8 cellular contexts compared by ENCODE assay signal in genomic region chr6:31621320-31621939, GRCh38. TPM values are rescaled to one million over a fixed set of nuclear protein-coding genes. Genes with fewer than 3 reads are reported as not detected.
A peak's percentile ranks its signal among the peaks of the same experiment; 100 is the strongest.
DNase-seq lines count a peak whose midpoint lies in the region; ATAC-seq, FAIRE-seq and TF ChIP-seq lines count a peak whose summit lies in the region.

No MANE protein-coding gene starts in this region.

- no peak for FAIRE-seq in A549 (lab: Jason Lieb, UNC)

- TF ChIP-seq CTCF in A549 (IDR thresholded peaks at IDR 0.05) (no peak), mucosa of descending colon (IDR thresholded peaks at IDR 0.05) (no peak)

- no peak for TF ChIP-seq POLR2A in A549 (IDR thresholded peaks at IDR 0.05; ENCODE audit: low read length)

- intact Hi-C loops in mucosa of descending colon (cut with DNase I, micrococcal nuclease) = no loop called here

- H3K9me3 ChIP-seq in A549 (no peaks in the 10 kb centered on the region), HUES6 (ENCODE audit: control insufficient read depth, insufficient read depth, low read depth, low read length) (no peaks in the 10 kb centered on the region), mucosa of descending colon (no peaks in the 10 kb centered on the region)

- H3K36me3 ChIP-seq in HUES6 (ENCODE audit: control insufficient read depth, insufficient read depth, low read length) = peaks cover 53% of the 10 kb centered on the region
- peaks cover 20% of the 10 kb centered on the region for H3K36me3 ChIP-seq in mucosa of descending colon (ENCODE audit: low read depth)

- peak overlapping the region; percentile 99 for H3K4me2 ChIP-seq in A549

- ATAC-seq in A549 (no peak), mucosa of descending colon (no peak), HG03571 (IDR thresholded peaks at IDR 0.05; ENCODE audit: unreplicated experiment) (no peak), GM18867 (IDR thresholded peaks at IDR 0.05; ENCODE audit: unreplicated experiment) (no peak), HG03025 (IDR thresholded peaks at IDR 0.05; ENCODE audit: low FRiP score, unreplicated experiment) (no peak)

- H3K4me3 ChIP-seq in A549 (peak overlapping the region; percentile 81), HUES6 (ENCODE audit: low read depth, low read length) (peak overlapping the region; percentile 74), mucosa of descending colon (peak overlapping the region; percentile 68)

- H3K4me1 ChIP-seq in A549 (peaks cover 15% of the 10 kb centered on the region), HUES6 (ENCODE audit: control insufficient read depth, insufficient read depth, low read length) (peaks cover 6% of the 10 kb centered on the region), mucosa of descending colon (ENCODE audit: low read depth) (peaks cover 9% of the 10 kb centered on the region)

- peak overlapping the region; percentile 98 for H3K9ac ChIP-seq in HUES6 (ENCODE audit: low read length)

- POLR2A ChIA-PET in A549 (lab: Yijun Ruan, JAX) = interaction anchor here (1.2 to 1.3 kb wide), 2 partner anchors 12 to 18 kb away, joined by 3 to 4 read pairs; no protein-coding TSS in a partner anchor

- CTCF ChIA-PET in A549 (lab: Yijun Ruan, JAX) = interaction anchor here (1.0 to 1.7 kb wide), 3 partner anchors 23 to 151 kb away, joined by 3 to 6 read pairs (median 3); no protein-coding TSS in a partner anchor

- H3K27ac ChIP-seq in A549 (peak overlapping the region; percentile 99), HUES6 (ENCODE audit: low read depth, low read length) (peak overlapping the region; percentile 99), caudate nucleus (ENCODE audit: low read depth, low read length) (peak overlapping the region; percentile 99)

- TF ChIP-seq EP300 in A549 (IDR thresholded peaks at IDR 0.05) = no peak

- WGBS in A549 (ENCODE audit: missing lambda C conversion rate) = 2% methylated on average over 15 of the region's 15 CpGs

- no peaks in the 10 kb centered on the region for H3K27me3 ChIP-seq in HUES6 (ENCODE audit: control insufficient read depth, insufficient read depth, low read length)

- TF ChIP-seq RAD21 in A549 (conservative IDR thresholded peaks at IDR 0.05 in 1 of 2, IDR thresholded peaks at IDR 0.05 in 1 of 2) = no peak

- DNase-seq in A549 (ENCODE audit: low read depth in 1 of 2, low spot score in 1 of 2) (no peak), caudate nucleus (lab: John Stamatoyannopoulos, UW) (no peak), mucosa of descending colon (no peak), SIG-M5 treated with dmso at 0.1 percent for 504 hours (lab: John Stamatoyannopoulos, UW; ENCODE audit: unreplicated experiment) (no peak)

TF ChIP-seq in A549, 52 proteins besides CTCF, POLR2A, EP300 and RAD21:
- TF ChIP-seq KDM5A (IDR thresholded peaks at IDR 0.05) (no peak), MAZ (IDR thresholded peaks at IDR 0.05; ENCODE audit: borderline replicate concordance, low read depth, low read length) (no peak), CBX8 (IDR thresholded peaks at IDR 0.05) (no peak), ZNF302 (CRISPR knock-in tag; IDR thresholded peaks at IDR 0.05) (no peak)

RNA-seq across cellular contexts. Expression of gene PRRC2A, which starts 0.9 kb away (rescaled TPM):
- polyA plus RNA-seq in A549 (2011; rRNA removed) (26.0 and 28.0 TPM in 2 replicates), A549 (2017; fragmentation: RNase III; extraction: RNeasy Plus Mini Kit Qiagen cat#74134 plus additional on column Dnase treatment) (60.7 to 63.0 TPM (median 61.1 TPM) in 3 replicates)
- polyA plus RNA-seq in A549 (2012; cell fraction: cytosol; rRNA removed) = 55.6 and 76.0 TPM in 2 replicates
- 168 and 232 TPM in 2 replicates for polyA plus RNA-seq in A549 (2012; cell fraction: nucleus; rRNA removed)
- polyA minus RNA-seq in A549 (2011; rRNA and poly(A)+ RNA removed) = 40.0 and 50.9 TPM in 2 replicates
- total RNA-seq in mucosa of descending colon = 100 to 1,000 TPM; 109 to 151 (median 120) TPM

RNA-seq across cellular contexts. Expression of gene AIF1, which starts 6.4 kb away (rescaled TPM):
- polyA plus RNA-seq in A549 (2011; rRNA removed) (not detected in 2 replicates), A549 (2017; fragmentation: RNase III; extraction: RNeasy Plus Mini Kit Qiagen cat#74134 plus additional on column Dnase treatment) (not detected in 3 replicates)
- polyA plus RNA-seq in A549 (2012; cell fraction: cytosol; rRNA removed) = not detected in 2 replicates
- not detected in 2 replicates for polyA plus RNA-seq in A549 (2012; cell fraction: nucleus; rRNA removed)
- polyA minus RNA-seq in A549 (2011; rRNA and poly(A)+ RNA removed) = not detected in 2 replicates
- total RNA-seq in mucosa of descending colon = 10 to 100 TPM in 2 of 3 donors, 1 to 10 TPM in 1; 6.1 to 28.4 (median 17.3) TPM

RNA-seq across cellular contexts. Expression of gene NCR3, which starts 28.6 kb away (rescaled TPM):
- not detected in 2 replicates for polyA plus RNA-seq in A549 (2011; rRNA removed)
- polyA plus RNA-seq in A549 (2012; cell fraction: cytosol; rRNA removed) = not detected in 2 replicates
- polyA plus RNA-seq in A549 (2012; cell fraction: nucleus; rRNA removed) = not detected in 2 replicates
- polyA plus RNA-seq in A549 (2017; fragmentation: RNase III; extraction: RNeasy Plus Mini Kit Qiagen cat#74134 plus additional on column Dnase treatment) = not detected in 3 replicates
- polyA minus RNA-seq in A549 (2011; rRNA and poly(A)+ RNA removed) = not detected in 2 replicates
- total RNA-seq in mucosa of descending colon = under 1 TPM in 1 of 3 donors, not detected in 2; 0.46 TPM

RNA-seq across cellular contexts. Expression of gene BAG6, which starts 31.0 kb away (rescaled TPM):
- 50.4 and 59.4 TPM in 2 replicates for polyA plus RNA-seq in A549 (2011; rRNA removed)
- polyA plus RNA-seq in A549 (2012; cell fraction: cytosol; rRNA removed) = 90.8 and 104 TPM in 2 replicates
- 248 and 297 TPM in 2 replicates for polyA plus RNA-seq in A549 (2012; cell fraction: nucleus; rRNA removed)
- polyA plus RNA-seq in A549 (2017; fragmentation: RNase III; extraction: RNeasy Plus Mini Kit Qiagen cat#74134 plus additional on column Dnase treatment) = 107 to 123 TPM (median 121 TPM) in 3 replicates
- polyA minus RNA-seq in A549 (2011; rRNA and poly(A)+ RNA removed) = 119 and 125 TPM in 2 replicates
- total RNA-seq in mucosa of descending colon = 100 to 1,000 TPM; 282 to 298 (median 293) TPM

RNA-seq across cellular contexts. Expression of gene APOM, which starts 34.3 kb away (rescaled TPM):
- polyA plus RNA-seq in A549 (2011; rRNA removed) = 2.6 and 4.1 TPM in 2 replicates
- 3.2 and 3.4 TPM in 2 replicates for polyA plus RNA-seq in A549 (2012; cell fraction: cytosol; rRNA removed)
- polyA plus RNA-seq in A549 (2012; cell fraction: nucleus; rRNA removed) = 2.7 and 3.4 TPM in 2 replicates
- polyA plus RNA-seq in A549 (2017; fragmentation: RNase III; extraction: RNeasy Plus Mini Kit Qiagen cat#74134 plus additional on column Dnase treatment) = 1.5 to 2.1 TPM (median 1.9 TPM) in 3 replicates
- polyA minus RNA-seq in A549 (2011; rRNA and poly(A)+ RNA removed) = 1.7 and 5.0 TPM in 2 replicates
- 1 to 10 TPM; 2.2 to 2.7 (median 2.4) TPM for total RNA-seq in mucosa of descending colon
